ENCODE assay signal across 8 cellular contexts in the genomic region with DNA sequence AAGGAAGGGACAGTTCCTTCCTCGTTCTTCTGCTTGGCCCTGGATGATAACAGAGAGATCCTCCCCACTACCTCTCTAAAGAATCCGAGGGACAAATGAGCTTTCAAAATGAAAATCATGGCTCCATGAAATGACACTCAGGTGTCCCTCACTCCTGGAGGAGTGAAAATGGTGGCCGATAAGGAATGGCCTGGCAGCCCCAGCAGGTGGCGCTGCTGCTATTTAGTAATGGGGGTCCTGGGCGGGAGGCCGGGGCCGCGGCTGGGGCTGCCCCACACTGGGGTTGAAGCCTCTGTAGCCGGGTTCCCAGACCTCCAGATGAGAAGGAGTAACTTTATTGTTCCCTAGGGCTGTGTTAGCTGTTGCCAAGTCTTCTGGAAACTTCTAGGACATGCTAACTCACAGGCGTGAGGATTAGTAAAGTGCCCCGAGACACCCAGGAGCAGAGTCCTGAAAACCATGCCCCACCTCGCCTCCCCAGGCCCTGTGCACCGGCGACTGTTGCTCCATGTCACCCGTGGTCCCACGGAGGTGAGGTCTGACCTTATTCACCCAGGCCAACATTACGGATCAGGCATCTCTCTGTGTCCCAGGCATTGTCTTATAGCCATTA.
DNase-seq lines count a peak whose midpoint lies in the region; ATAC-seq, FAIRE-seq and TF ChIP-seq lines count a peak whose summit lies in the region.

No MANE protein-coding gene starts in this region.

- H3K4me1 ChIP-seq in prostate gland (replicated peaks), result no peaks in the 10 kb centered on the region

- H3K4me3 ChIP-seq in prostate gland, result no peak overlapping the region

- no peaks in the 10 kb centered on the region for H3K9me3 ChIP-seq in prostate gland

- intact Hi-C loops in Right ventricle myocardium superior (cut with DNase I), result loop anchor here (5.0 to 10.0 kb wide), 4 partner anchors 108 to 568 kb away; no protein-coding TSS in a partner anchor
- intact Hi-C loops in prostate gland (cut with DNase I), result loop anchor here (5.0 to 10.0 kb wide), 7 partner anchors 100 to 810 kb away; partner anchors contain the start of gene C18orf32

- no peak overlapping the region for H3K27ac Mint-ChIP-seq in activated naive CD4-positive, alpha-beta T cell treated with anti-CD3 and anti-CD28 coated beads, Interleukin-2, amount 50 U/mL, for 72 hours

- ATAC-seq in activated naive CD4-positive, alpha-beta T cell treated with anti-CD3 and anti-CD28 coated beads, Interleukin-2, amount 50 U/mL, for 72 hours, result peak; percentile 59
- ATAC-seq in Right ventricle myocardium superior (ENCODE audit: poor library complexity), result no peak

- no peak for FAIRE-seq in HTR-8/SVneo (lab: Jason Lieb, UNC)

- no peak for TF ChIP-seq POLR2A in prostate gland (IDR thresholded peaks at IDR 0.05)

- H3K9me3 Mint-ChIP-seq in activated naive CD4-positive, alpha-beta T cell treated with anti-CD3 and anti-CD28 coated beads, Interleukin-2, amount 50 U/mL, for 72 hours, result no peaks in the 10 kb centered on the region

- H3K27ac ChIP-seq in prostate gland, result no peak overlapping the region

- H3K36me3 ChIP-seq in prostate gland, result no peaks in the 10 kb centered on the region

- H3K27me3 ChIP-seq in prostate gland (replicated peaks; ENCODE audit: insufficient read depth), result no peaks in the 10 kb centered on the region

- 34% methylated on average over 17 of the region's 17 CpGs for WGBS in prostate gland

- TF ChIP-seq CTCF in prostate gland (IDR thresholded peaks at IDR 0.05), result peak; percentile 49 to 89 (median 77)

- in situ Hi-C loops in SK-MEL-5 (cut with HindIII; ENCODE audit: low pct_unique_long_range_greater_than_20kb, low sequenced_read_pairs), result no loop called here

- peaks cover under 1% of the 10 kb centered on the region in 2 donors for H3K36me3 Mint-ChIP-seq in activated naive CD4-positive, alpha-beta T cell treated with anti-CD3 and anti-CD28 coated beads, Interleukin-2, amount 50 U/mL, for 72 hours

- DNase-seq in DMS153 treated with DMSO at 0.1 percent for 48 hours (lab: John Stamatoyannopoulos, UW; ENCODE audit: unreplicated experiment) (peak; percentile 44), DMS153 (lab: John Stamatoyannopoulos, UW) (no peak), HTR-8/SVneo (ENCODE audit: insufficient read length, low spot score) (peak; percentile 45), SK-MEL-5 (ENCODE audit: low read depth, low spot score) (peak; percentile 62), Right ventricle myocardium superior (peak; percentile 86), prostate gland (ENCODE audit: low spot score) (peak; percentile 47), ureter (ENCODE audit: low spot score) (no peak)
- DNase-seq in activated naive CD4-positive, alpha-beta T cell treated with anti-CD3 and anti-CD28 coated beads, Interleukin-2, amount 50 U/mL, for 72 hours (ENCODE audit: low spot score in 2 of 2), result peak in 1 of 2 donors; percentile 80

Comparison
In these comparisons a context has a peak if more than half of its experiments do, and no peak if none do; other contexts are left out.
1. DNase-seq: peak in DMS153 treated with DMSO at 0.1 percent for 48 hours (single experiment), HTR-8/SVneo (single experiment), SK-MEL-5 (single experiment), Right ventricle myocardium superior (single experiment) and prostate gland (single experiment); none in DMS153 (single experiment) and ureter (single experiment).